19 cellular contexts compared by ENCODE assay signal in genomic region chr2:143321994-143322393, GRCh38.
DNase-seq lines count a peak whose midpoint lies in the region; ATAC-seq and TF ChIP-seq lines count a peak whose summit lies in the region.
"Had no signal": no experiment of that assay in that cellular context is flagged by ENCODE, and none has a peak within 500 bp of the region (broad histone marks: within the 10 kb centered on the region; RNA-seq: fewer than 3 reads in every experiment).

No MANE protein-coding gene starts in this region.

- H3K27ac ChIP-seq in CD4-positive, alpha-beta memory T cell (ENCODE audit: low read depth, low read length), result no peak overlapping the region
- H3K27ac ChIP-seq in left lung, result no peak overlapping the region

- in situ Hi-C loops in HAP-1 (cut with MboI; ENCODE audit: low sequenced_read_pairs), result no loop called here

- H3K9me3 Mint-ChIP-seq in CD4-positive, alpha-beta memory T cell, result peaks cover 0 to 3% (median 0%) of the 10 kb centered on the region in 8 donors
- no peaks in the 10 kb centered on the region for H3K9me3 Mint-ChIP-seq in activated T-helper 1 cell treated with anti-CD3 and anti-CD28 coated beads, Interleukin-12 subunit alpha, Interleukin-12 subunit beta, Interleukin-2, Interleukin-4 antibody, amounts not matched to agents 30 ng/mL and 10 ng/mL and 1 ng/mL, durations not matched to agents 14 hours and 24 hours and 36 hours
- H3K9me3 Mint-ChIP-seq: H9, immature natural killer cell, WTC11 had no signal

- DNase-seq in CD4-positive, alpha-beta memory T cell, result peak in 2 of 5 donors; percentile 5 to 18
- DNase-seq in HAP-1 (ENCODE audit: low spot score in 2 of 2) (peak; percentile 9 to 27), SW480 (ENCODE audit: low spot score) (peak; percentile 18), left lung (no peak), NCI-H2107 (lab: John Stamatoyannopoulos, UW) (no peak)
- no peak for DNase-seq in activated T-helper 1 cell treated with anti-CD3 and anti-CD28 coated beads, Interleukin-12 subunit alpha, Interleukin-12 subunit beta, Interleukin-2, Interleukin-4 antibody, amounts not matched to agents 30 ng/mL and 10 ng/mL and 1 ng/mL, durations not matched to agents 14 hours and 24 hours and 36 hours (ENCODE audit: low spot score)
- DNase-seq: activated CD4-positive, alpha-beta memory T cell treated with anti-CD3 and anti-CD28 coated beads for 36 hours; activated naive CD4-positive, alpha-beta T cell treated with anti-CD3 and anti-CD28 coated beads, Interleukin-2, amount 50 U/mL, for 16 hours; effector CD8-positive, alpha-beta T cell; GF-D8; H9; immature natural killer cell; NCI-H510A treated with DMSO at 0.1 percent for 48 hours; nucleus accumbens; retina; Right ventricle myocardium superior; substantia nigra had no signal

- intact Hi-C loops in CD4-positive, alpha-beta memory T cell (cut with micrococcal nuclease), result no loop called here
- intact Hi-C loops in left lung (cut with DNase I), result no loop called here
- intact Hi-C loops in activated T-helper 1 cell treated with anti-CD3 and anti-CD28 coated beads, Interleukin-12 subunit alpha, Interleukin-12 subunit beta, Interleukin-2, Interleukin-4 antibody, amounts not matched to agents 30 ng/mL and 10 ng/mL and 1 ng/mL, durations not matched to agents 14 hours and 24 hours and 36 hours (cut with micrococcal nuclease), result no loop called here

- POLR2A ChIA-PET in CD4-positive, alpha-beta memory T cell (lab: Charles Lee; ENCODE audit: partially characterized antibody), result interaction anchor here (1.0 kb wide), 1 partner anchor 33 kb away, joined by 3 read pairs; no protein-coding TSS in a partner anchor

- H3K27me3 ChIP-seq in CD4-positive, alpha-beta memory T cell (ENCODE audit: insufficient read depth, low read length), result no peaks in the 10 kb centered on the region
- H3K27me3 ChIP-seq in HAP-1 (ENCODE audit: low read depth) (no peaks in the 10 kb centered on the region), left lung (no peaks in the 10 kb centered on the region)

- peaks cover 48 to 91% (median 74%) of the 10 kb centered on the region in 4 donors for H3K4me1 Mint-ChIP-seq in CD4-positive, alpha-beta memory T cell
- peaks cover 24% of the 10 kb centered on the region for H3K4me1 Mint-ChIP-seq in activated T-helper 1 cell treated with anti-CD3 and anti-CD28 coated beads, Interleukin-12 subunit alpha, Interleukin-12 subunit beta, Interleukin-2, Interleukin-4 antibody, amounts not matched to agents 30 ng/mL and 10 ng/mL and 1 ng/mL, durations not matched to agents 14 hours and 24 hours and 36 hours (ENCODE audit: low read depth)
- H3K4me1 Mint-ChIP-seq: H9, WTC11 had no signal

- peak overlapping the region in 5 of 8 donors; percentile 14 to 63 (median 50) for H3K4me3 Mint-ChIP-seq in CD4-positive, alpha-beta memory T cell
- no peak overlapping the region for H3K4me3 Mint-ChIP-seq in activated T-helper 1 cell treated with anti-CD3 and anti-CD28 coated beads, Interleukin-12 subunit alpha, Interleukin-12 subunit beta, Interleukin-2, Interleukin-4 antibody, amounts not matched to agents 30 ng/mL and 10 ng/mL and 1 ng/mL, durations not matched to agents 14 hours and 24 hours and 36 hours
- H3K4me3 Mint-ChIP-seq: activated CD4-positive, alpha-beta memory T cell treated with anti-CD3 and anti-CD28 coated beads for 36 hours; H9; immature natural killer cell; WTC11 had no signal

- peaks cover 40% of the 10 kb centered on the region for H3K4me1 ChIP-seq in CD4-positive, alpha-beta memory T cell (ENCODE audit: insufficient read depth, low read length)
- H3K4me1 ChIP-seq in HAP-1 (no peaks in the 10 kb centered on the region; the same call in 1 of the 2 replicates), left lung (no peaks in the 10 kb centered on the region)

- CTCF ChIA-PET in CD4-positive, alpha-beta memory T cell (lab: Charles Lee; ENCODE audit: partially characterized antibody), result interaction anchor here (1.2 kb wide), 1 partner anchor 38 kb away, joined by 3 read pairs; no protein-coding TSS in a partner anchor

- ATAC-seq in left lung (peak; percentile 29), HG03095 (IDR thresholded peaks at IDR 0.05; ENCODE audit: unreplicated experiment) (no peak)
- ATAC-seq: WTC11 had no signal

- H3K9me3 ChIP-seq in CD4-positive, alpha-beta memory T cell (ENCODE audit: control insufficient read depth in 1 of 2, low read length in 2 of 2), result no peaks in the 10 kb centered on the region
- H3K9me3 ChIP-seq in HAP-1 (no peaks in the 10 kb centered on the region), left lung (no peaks in the 10 kb centered on the region)

- peaks cover 47 to 61% of the 10 kb centered on the region in 2 donors for H3K36me3 Mint-ChIP-seq in CD4-positive, alpha-beta memory T cell
- H3K36me3 Mint-ChIP-seq in activated T-helper 1 cell treated with anti-CD3 and anti-CD28 coated beads, Interleukin-12 subunit alpha, Interleukin-12 subunit beta, Interleukin-2, Interleukin-4 antibody, amounts not matched to agents 30 ng/mL and 10 ng/mL and 1 ng/mL, durations not matched to agents 14 hours and 24 hours and 36 hours (ENCODE audit: low read depth), result peaks cover 12% of the 10 kb centered on the region
- H3K36me3 Mint-ChIP-seq: WTC11 had no signal

- no peaks in the 10 kb centered on the region for H3K27me3 Mint-ChIP-seq in CD4-positive, alpha-beta memory T cell
- no peaks in the 10 kb centered on the region for H3K27me3 Mint-ChIP-seq in activated T-helper 1 cell treated with anti-CD3 and anti-CD28 coated beads, Interleukin-12 subunit alpha, Interleukin-12 subunit beta, Interleukin-2, Interleukin-4 antibody, amounts not matched to agents 30 ng/mL and 10 ng/mL and 1 ng/mL, durations not matched to agents 14 hours and 24 hours and 36 hours (ENCODE audit: insufficient read depth)
- H3K27me3 Mint-ChIP-seq: activated CD4-positive, alpha-beta memory T cell treated with anti-CD3 and anti-CD28 coated beads for 36 hours had no signal

- peak overlapping the region in 4 of 7 donors; percentile 44 to 60 (median 50) for H3K27ac Mint-ChIP-seq in CD4-positive, alpha-beta memory T cell
- no peak overlapping the region for H3K27ac Mint-ChIP-seq in activated T-helper 1 cell treated with anti-CD3 and anti-CD28 coated beads, Interleukin-12 subunit alpha, Interleukin-12 subunit beta, Interleukin-2, Interleukin-4 antibody, amounts not matched to agents 30 ng/mL and 10 ng/mL and 1 ng/mL, durations not matched to agents 14 hours and 24 hours and 36 hours
- H3K27ac Mint-ChIP-seq: activated CD4-positive, alpha-beta memory T cell treated with anti-CD3 and anti-CD28 coated beads for 36 hours; H9; WTC11 had no signal

- no peaks in the 10 kb centered on the region for H3K36me3 ChIP-seq in CD4-positive, alpha-beta memory T cell (ENCODE audit: insufficient read depth, low read length)
- H3K36me3 ChIP-seq in HAP-1 (replicated peaks), result no peaks in the 10 kb centered on the region
- no peaks in the 10 kb centered on the region for H3K36me3 ChIP-seq in left lung

- TF ChIP-seq CTCF in left lung (IDR thresholded peaks at IDR 0.05), result no peak

- no peak overlapping the region for H3K4me3 ChIP-seq in CD4-positive, alpha-beta memory T cell (ENCODE audit: low read length in 2 of 2)
- no peak overlapping the region for H3K4me3 ChIP-seq in HAP-1
- no peak overlapping the region for H3K4me3 ChIP-seq in left lung

Comparison
In these comparisons a context has a peak if more than half of its experiments do, and no peak if none do; other contexts are left out.
1. DNase-seq: peak in HAP-1 (2 of 2) and SW480 (single experiment); none in left lung (0 of 2), NCI-H2107 (single experiment) and activated T-helper 1 cell treated with anti-CD3 and anti-CD28 coated beads, Interleukin-12 subunit alpha, Interleukin-12 subunit beta, Interleukin-2, Interleukin-4 antibody, amounts not matched to agents 30 ng/mL and 10 ng/mL and 1 ng/mL, durations not matched to agents 14 hours and 24 hours and 36 hours (single experiment).